Comparison of ENCODE assay signal across 8 cellular contexts in the genomic region with DNA sequence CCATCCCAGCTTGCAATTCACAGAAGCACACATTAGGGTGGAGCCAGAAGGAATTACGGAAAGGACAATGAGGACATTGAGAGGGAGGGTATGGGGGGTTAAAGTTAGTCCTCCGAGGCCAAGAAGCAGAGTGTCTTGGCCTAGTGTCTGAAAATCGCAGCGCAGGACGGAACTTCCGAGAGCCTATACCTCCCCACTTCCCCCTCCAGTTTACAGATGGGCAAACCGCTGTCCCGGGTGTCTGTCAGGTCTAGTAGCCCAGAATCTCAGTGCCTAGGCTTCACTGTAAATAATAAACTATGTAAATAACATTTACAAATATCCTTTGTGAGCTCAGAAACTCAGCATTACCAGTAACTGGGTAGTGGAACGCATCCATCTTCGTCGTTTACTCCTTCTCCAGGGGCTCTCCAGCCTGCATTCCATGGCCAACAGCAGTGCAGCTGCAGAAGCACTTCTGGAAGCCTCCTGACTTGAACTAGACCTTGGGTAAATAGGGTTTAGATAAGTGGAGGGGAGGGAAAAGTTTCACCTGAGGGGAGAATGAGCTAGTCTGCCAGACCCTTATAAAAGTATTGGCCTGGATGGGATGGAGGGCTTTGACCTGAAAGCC. TPM values are rescaled to one million over a fixed set of nuclear protein-coding genes. Genes with fewer than 3 reads are reported as not detected.
DNase-seq lines count a peak whose midpoint lies in the region; ATAC-seq and TF ChIP-seq lines count a peak whose summit lies in the region.

No MANE protein-coding gene starts in this region.

- no peaks in the 10 kb centered on the region for H3K36me3 Mint-ChIP-seq in activated naive CD4-positive, alpha-beta T cell treated with anti-CD3 and anti-CD28 coated beads, Interleukin-2, amount 10 ng/mL, durations not matched to agents 7 days and 5 days

- peaks cover 8% of the 10 kb centered on the region for H3K4me1 ChIP-seq in psoas muscle

- peak overlapping the region; percentile 86 for H3K4me3 Mint-ChIP-seq in activated naive CD4-positive, alpha-beta T cell treated with anti-CD3 and anti-CD28 coated beads, Interleukin-2, amount 10 ng/mL, durations not matched to agents 7 days and 5 days

- H3K4me3 ChIP-seq in psoas muscle = peak overlapping the region; percentile 71

- CTCF ChIA-PET in activated naive CD4-positive, alpha-beta T cell treated with anti-CD3 and anti-CD28 coated beads, Interleukin-2, amount 10 ng/mL, durations not matched to agents 7 days and 5 days (lab: Charles Lee) = interaction anchor here (0.7 to 1.5 kb wide), 5 partner anchors 11 to 345 kb away, joined by 3 read pairs; a partner anchor contains a TSS

- TF ChIP-seq CTCF in psoas muscle (IDR thresholded peaks at IDR 0.05) = no peak

- DNase-seq in GM03348 (ENCODE audit: low spot score) (peak; percentile 39), left cardiac atrium (peak; percentile 40), psoas muscle (peak; percentile 40 to 64), GOT3 (lab: John Stamatoyannopoulos, UW) (no peak)
- DNase-seq in activated naive CD4-positive, alpha-beta T cell treated with anti-CD3 and anti-CD28 coated beads, Interleukin-2, amount 10 ng/mL, durations not matched to agents 7 days and 5 days = no peak
- DNase-seq in stimulated activated naive CD4-positive, alpha-beta T cell treated with Interleukin-2 at 50 U/mL for 16 hours (lab: John Stamatoyannopoulos, UW) = no peak

- H3K9me3 ChIP-seq in psoas muscle = no peaks in the 10 kb centered on the region

- intact Hi-C loops in left cardiac atrium (cut with DNase I) (loop anchor here in 1 of 2 donors (5.0 kb wide), 1 partner anchor 97 kb away; a partner anchor contains a TSS), psoas muscle (cut with DNase I) (no loop called here)

- H3K27me3 Mint-ChIP-seq in activated naive CD4-positive, alpha-beta T cell treated with anti-CD3 and anti-CD28 coated beads, Interleukin-2, amount 10 ng/mL, durations not matched to agents 7 days and 5 days = peaks cover 26% of the 10 kb centered on the region

- peak overlapping the region; percentile 97 for H3K27ac ChIP-seq in psoas muscle

- no peaks in the 10 kb centered on the region for H3K27me3 ChIP-seq in psoas muscle (ENCODE audit: insufficient read depth in 3 of 3, low read length in 2 of 3)

- peaks cover 8 to 27% of the 10 kb centered on the region in 2 donors for H3K36me3 ChIP-seq in psoas muscle (ENCODE audit: insufficient read depth in 1 of 2, low read depth in 1 of 2)

- WGBS in psoas muscle, 3 donors = 9 to 12% (median 10%) methylated on average over 11 of the region's 11 CpGs

- no peak overlapping the region for H3K27ac Mint-ChIP-seq in activated naive CD4-positive, alpha-beta T cell treated with anti-CD3 and anti-CD28 coated beads, Interleukin-2, amount 10 ng/mL, durations not matched to agents 7 days and 5 days

- ATAC-seq in GM19452 (IDR thresholded peaks at IDR 0.05; ENCODE audit: unreplicated experiment) = peak; percentile 73
- ATAC-seq in HG03460 (IDR thresholded peaks at IDR 0.05; ENCODE audit: unreplicated experiment) = peak; percentile 85
- peak; percentile 64 to 77 for ATAC-seq in left cardiac atrium
- peak; percentile 61 to 73 (median 64) for ATAC-seq in psoas muscle

- peaks cover 10% of the 10 kb centered on the region for H3K4me1 Mint-ChIP-seq in activated naive CD4-positive, alpha-beta T cell treated with anti-CD3 and anti-CD28 coated beads, Interleukin-2, amount 10 ng/mL, durations not matched to agents 7 days and 5 days

- H3K9me3 Mint-ChIP-seq in activated naive CD4-positive, alpha-beta T cell treated with anti-CD3 and anti-CD28 coated beads, Interleukin-2, amount 10 ng/mL, durations not matched to agents 7 days and 5 days = no peaks in the 10 kb centered on the region

RNA-seq across cellular contexts. Expression of a gene that starts 1.0 kb away (rescaled TPM):
- total RNA-seq in left cardiac atrium = 10 to 100 TPM in 1 of 2 donors, 1 to 10 TPM in 1; 9.4 to 10.8 TPM
- 10 to 100 TPM; 12.6 to 16.9 (median 14.5) TPM for total RNA-seq in psoas muscle
- polyA plus RNA-seq in psoas muscle = 10 to 100 TPM in 2 of 3 donors, 1 to 10 TPM in 1; 5.2 to 16.6 (median 15.0) TPM

RNA-seq across cellular contexts. Expression of a gene that starts 17.4 kb away (rescaled TPM):
- total RNA-seq in left cardiac atrium (1 to 10 TPM; 1.5 to 8.7 TPM), psoas muscle (10 to 100 TPM in 1 of 4 donors, 1 to 10 TPM in 3; 2.3 to 11.7 (median 5.8) TPM)
- 1 to 10 TPM; 1.1 to 2.5 (median 2.4) TPM for polyA plus RNA-seq in psoas muscle

RNA-seq across cellular contexts. Expression of a gene that starts 20.8 kb away (rescaled TPM):
- total RNA-seq in left cardiac atrium (under 1 TPM; 0.10 to 0.21 TPM), psoas muscle (under 1 TPM in 1 of 4 donors, not detected in 3; 0.22 TPM)
- under 1 TPM in 2 of 3 donors, not detected in 1; 0.06 to 0.07 TPM for polyA plus RNA-seq in psoas muscle

Comparison
In these comparisons a context has a peak if more than half of its experiments do, and no peak if none do; other contexts are left out.
1. DNase-seq: peak in GM03348 (single experiment), left cardiac atrium (single experiment) and psoas muscle (2 of 2); none in activated naive CD4-positive, alpha-beta T cell treated with anti-CD3 and anti-CD28 coated beads, Interleukin-2, amount 10 ng/mL, durations not matched to agents 7 days and 5 days (single experiment), stimulated activated naive CD4-positive, alpha-beta T cell treated with Interleukin-2 at 50 U/mL for 16 hours (single experiment) and GOT3 (single experiment).
2. Peak in every context shown above with its lines, with median percentiles within 50 percentile points of each other: ATAC-seq.